ENCODE assay signal across 10 cellular contexts in the genomic region with DNA sequence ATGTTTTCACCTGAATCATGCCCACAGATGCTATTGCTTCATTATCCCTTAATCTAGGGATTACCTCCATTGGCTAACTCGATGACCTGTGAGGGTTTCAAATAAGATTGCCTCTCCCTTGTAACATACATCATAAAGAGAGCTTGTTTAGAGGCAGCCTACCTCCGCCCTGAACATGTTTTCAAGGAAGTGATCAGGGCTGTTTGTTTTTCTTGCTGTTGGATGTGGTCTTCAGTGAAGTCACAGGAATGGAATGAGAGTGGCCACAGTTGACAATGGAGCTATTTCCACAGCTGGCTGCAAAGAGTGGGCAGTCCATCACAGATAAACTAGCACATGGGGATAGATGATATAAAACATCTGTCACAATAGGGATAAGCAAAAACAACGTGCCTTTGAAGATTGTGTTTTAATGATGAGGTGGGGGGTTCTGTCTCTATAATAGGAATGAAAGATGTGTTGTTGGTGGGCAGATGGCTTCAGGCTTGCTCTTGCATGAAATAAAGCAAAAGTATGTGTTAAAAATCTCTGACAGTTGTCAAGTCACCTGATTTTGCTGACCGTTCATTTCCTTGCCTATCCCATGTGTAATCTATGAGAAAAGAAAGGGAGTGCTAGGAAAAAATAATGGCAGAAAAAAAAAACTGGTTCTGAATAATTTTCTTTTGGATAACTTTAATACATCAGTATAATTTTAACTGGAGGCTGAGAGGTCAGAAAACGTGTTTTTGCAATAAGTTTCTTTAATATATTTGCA.
DNase-seq lines count a peak whose midpoint lies in the region; ATAC-seq and TF ChIP-seq lines count a peak whose summit lies in the region.
"Had no signal": no experiment of that assay in that cellular context is flagged by ENCODE, and none has a peak within 500 bp of the region (broad histone marks: within the 10 kb centered on the region; RNA-seq: fewer than 3 reads in every experiment).

No MANE protein-coding gene starts in this region.

- H3K27ac Mint-ChIP-seq in HFFc6: peak overlapping the region; percentile 24; the same call in 1 of the 2 replicates
- H3K27ac Mint-ChIP-seq: GM23338 had no signal

- intact Hi-C loops in dorsolateral prefrontal cortex (cut with DNase I): no loop called here

- H3K4me3 ChIP-seq in astrocyte of the cerebellum (ENCODE audit: low read depth, low read length): no peak overlapping the region
- no peak overlapping the region for H3K4me3 ChIP-seq in right atrium auricular region
- H3K4me3 ChIP-seq in dorsolateral prefrontal cortex: no peak overlapping the region
- H3K4me3 ChIP-seq: GM23338 had no signal

- no peaks in the 10 kb centered on the region for H3K9me3 ChIP-seq in right atrium auricular region

- peak; percentile 68 for DNase-seq in HFFc6
- DNase-seq in astrocyte of the cerebellum (ENCODE audit: low read depth): peak; percentile 76
- DNase-seq in right atrium auricular region (ENCODE audit: low spot score): peak; percentile 59
- peak; percentile 39 for DNase-seq in stromal cell of bone marrow (ENCODE audit: low read depth)
- no peak for DNase-seq in dorsolateral prefrontal cortex
- DNase-seq: posterior cingulate gyrus; stimulated activated naive CD8-positive, alpha-beta T cell treated with anti-CD3 and anti-CD28 coated beads, Interleukin-15, Interleukin-2, amounts not matched to agents 100 U/mL and 50 U/mL, for 24 hours had no signal

- in situ Hi-C loops in astrocyte of the cerebellum (cut with HindIII; ENCODE audit: low sequenced_read_pairs): no loop called here

- peaks cover 0 to 6% of the 10 kb centered on the region in 2 donors for H3K4me1 ChIP-seq in right atrium auricular region

- peak overlapping the region; percentile 14 for H3K4me3 Mint-ChIP-seq in HFFc6
- H3K4me3 Mint-ChIP-seq: GM23338 had no signal

- ATAC-seq in HG03025 (IDR thresholded peaks at IDR 0.05; ENCODE audit: low FRiP score, unreplicated experiment) (no peak), GM18520 (IDR thresholded peaks at IDR 0.05; ENCODE audit: unreplicated experiment) (no peak)
- ATAC-seq: GM23338; stimulated activated naive CD8-positive, alpha-beta T cell treated with anti-CD3 and anti-CD28 coated beads, Interleukin-15, Interleukin-2, amounts not matched to agents 100 U/mL and 50 U/mL, for 24 hours had no signal

- H3K27me3 Mint-ChIP-seq in HFFc6 (ENCODE audit: insufficient read depth): peaks cover 1% of the 10 kb centered on the region; the same call in 1 of the 2 replicates

- TF ChIP-seq CTCF in HFFc6 (IDR thresholded peaks at IDR 0.05): no peak
- no peak for TF ChIP-seq CTCF in astrocyte of the cerebellum (IDR thresholded peaks at IDR 0.05; ENCODE audit: low read depth, low read length, missing control alignments)
- no peak for TF ChIP-seq CTCF in right atrium auricular region (IDR thresholded peaks at IDR 0.05)
- no peak for TF ChIP-seq CTCF in dorsolateral prefrontal cortex (IDR thresholded peaks at IDR 0.05 in 54 of 56, conservative IDR thresholded peaks at IDR 0.05 in 2 of 56; ENCODE audit: low read depth in 1 of 56, partially characterized antibody in 56 of 56)

- H3K9me3 Mint-ChIP-seq in HFFc6: no peaks in the 10 kb centered on the region
- H3K9me3 Mint-ChIP-seq: GM23338 had no signal

- no peaks in the 10 kb centered on the region for H3K36me3 ChIP-seq in right atrium auricular region

- H3K27me3 ChIP-seq in right atrium auricular region (no peaks in the 10 kb centered on the region), dorsolateral prefrontal cortex (peaks cover 0 to 2% (median 0%) of the 10 kb centered on the region in 45 donors)

- peaks cover 9% of the 10 kb centered on the region; the same call in 1 of the 2 replicates for H3K36me3 Mint-ChIP-seq in HFFc6 (ENCODE audit: low read depth)

- peaks cover 36% of the 10 kb centered on the region for H3K4me1 Mint-ChIP-seq in HFFc6 (ENCODE audit: low read depth)

- H3K27ac ChIP-seq in right atrium auricular region: peak overlapping the region in 1 of 2 donors; percentile 18
- no peak overlapping the region for H3K27ac ChIP-seq in dorsolateral prefrontal cortex

Comparison
In these comparisons a context has a peak if more than half of its experiments do, and no peak if none do; other contexts are left out.
1. DNase-seq: peak in HFFc6 (single experiment), astrocyte of the cerebellum (single experiment), right atrium auricular region (single experiment) and stromal cell of bone marrow (single experiment); none in dorsolateral prefrontal cortex (0 of 10).